Comparison of ENCODE assay signal across 8 cellular contexts in the genomic region with DNA sequence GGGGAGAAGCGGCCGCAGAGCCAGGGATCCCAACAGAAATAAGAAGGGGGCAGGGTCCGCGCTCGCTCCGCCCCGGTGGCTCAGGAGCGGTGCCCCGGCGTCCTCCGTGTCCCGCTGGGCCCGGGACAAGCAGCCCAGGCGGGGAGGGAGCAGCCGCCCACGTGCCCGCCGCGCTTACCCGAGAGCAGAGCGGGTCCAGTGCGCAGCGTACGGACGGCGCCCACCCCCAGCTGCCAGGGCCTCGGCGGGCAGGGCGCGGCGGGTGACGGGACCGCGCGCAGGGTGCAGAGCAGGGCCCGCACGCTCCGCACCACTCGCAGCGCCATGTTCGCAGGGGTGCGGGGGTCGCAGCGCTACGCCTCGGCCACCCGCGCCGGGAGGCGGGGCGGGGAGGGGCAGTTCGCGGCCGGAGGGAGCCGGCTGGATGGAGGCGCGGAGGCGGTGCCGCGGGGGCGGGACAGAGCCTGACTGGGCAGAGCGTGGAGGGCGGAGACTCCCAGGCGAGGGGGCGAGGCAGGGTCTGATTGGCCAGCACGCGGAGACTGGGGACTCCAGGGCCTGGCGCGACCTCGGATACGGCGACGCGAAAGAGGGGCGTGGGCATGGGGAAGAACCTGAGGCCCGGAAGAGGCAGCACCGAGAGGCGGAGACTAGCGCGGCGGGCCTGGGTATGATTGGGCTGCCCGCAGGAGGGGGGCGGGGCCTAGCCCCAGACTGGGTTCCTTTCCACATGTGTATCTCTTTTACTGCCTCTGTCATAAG. TPM values are rescaled to one million over a fixed set of nuclear protein-coding genes. Genes with fewer than 3 reads are reported as not detected.
DNase-seq lines count a peak whose midpoint lies in the region; ATAC-seq, FAIRE-seq and TF ChIP-seq lines count a peak whose summit lies in the region.

TSS of gene GCSH (minus strand) at position 443 of the 762 bp plus-strand sequence. CDS start at position 326, 117 bp downstream.

- peaks cover 0 to 4% of the 10 kb centered on the region in 2 donors for H3K4me1 ChIP-seq in kidney (ENCODE audit: control insufficient read depth in 1 of 2, insufficient read depth in 1 of 2, low read depth in 1 of 2, low read length in 2 of 2)

- DNase-seq in AG09319 (ENCODE audit: extremely low read depth, low read depth) = peak; percentile 96
- peak; percentile 95 for DNase-seq in NCI-H460 (ENCODE audit: extremely low read depth, low read depth)
- peak; percentile 97 for DNase-seq in activated CD4-positive, alpha-beta T cell treated with anti-CD3 and anti-CD28 coated beads for 24 hours (ENCODE audit: low read depth in 2 of 2)
- DNase-seq in choroid plexus epithelial cell (ENCODE audit: low read depth) = peak; percentile 99
- peak; percentile 100 for DNase-seq in kidney
- DNase-seq in stimulated activated CD4-positive, alpha-beta T cell treated with anti-CD3 and anti-CD28 coated beads, Interleukin-15, amount 100 ng/mL, for 24 hours = peak; percentile 99

- ATAC-seq in GM19043 (IDR thresholded peaks at IDR 0.05; ENCODE audit: low read depth, unreplicated experiment) (peak; percentile 97), HG03378 (IDR thresholded peaks at IDR 0.05; ENCODE audit: unreplicated experiment) (peak; percentile 96)

- H3K4me3 ChIP-seq in choroid plexus epithelial cell (ENCODE audit: low read depth, low read length) = peak within 1 kb of the TSS; percentile 82
- H3K4me3 ChIP-seq in kidney (ENCODE audit: low read length in 2 of 2) = peak within 1 kb of the TSS; percentile 62 to 68

- FAIRE-seq in kidney (lab: Jason Lieb, UNC) = peak; percentile 83

- H3K9me3 ChIP-seq in kidney (ENCODE audit: control insufficient read depth in 1 of 2, low read length in 2 of 2) = no peaks in the 10 kb centered on the region

- H3K9ac ChIP-seq in kidney (ENCODE audit: low read length in 2 of 2) = peak within 1 kb of the TSS in 1 of 2 donors; percentile 15

- H3K36me3 ChIP-seq in kidney (ENCODE audit: control insufficient read depth in 1 of 2, insufficient read depth in 2 of 2, low read length in 2 of 2) = no peaks in the 10 kb centered on the region

- TF ChIP-seq CTCF in AG09319 (IDR thresholded peaks at IDR 0.05; ENCODE audit: low read depth, low read length) (no peak), choroid plexus epithelial cell (conservative IDR thresholded peaks at IDR 0.05; ENCODE audit: low read depth, low read length) (no peak), kidney (IDR thresholded peaks at IDR 0.05; ENCODE audit: borderline replicate concordance, extremely low read depth, insufficient read depth) (no peak)

- intact Hi-C loops in kidney (cut with DNase I) = no loop called here

- peak within 1 kb of the TSS; percentile 77 to 83 for H3K27ac ChIP-seq in kidney (ENCODE audit: low read depth in 2 of 2, low read length in 2 of 2)

RNA-seq across cellular contexts. Expression of gene GCSH, which starts in this region (rescaled TPM):
- 29.5 and 31.3 TPM in 2 replicates for total RNA-seq in NCI-H460 (2014; rRNA removed; shearing (Covaris generic))
- polyA plus RNA-seq in NCI-H460 (2014; cell fraction: nucleus; rRNA removed) = 38.2 and 39.9 TPM in 2 replicates
- 37.9 TPM for total RNA-seq in kidney
- 129 TPM for polyA plus RNA-seq in kidney (ENCODE audit: insufficient read depth, low read depth, low replicate concordance)

Comparison
In these comparisons a context has a peak if more than half of its experiments do, and no peak if none do; other contexts are left out.
1. Peak in every context shown above with its lines: DNase-seq, ATAC-seq, H3K4me3 ChIP-seq and H3K27ac ChIP-seq.